In genomic region chr14:93056166-93056839, GRCh38 we compare ENCODE assay signal across 13 cellular contexts. TPM values are rescaled to one million over a fixed set of nuclear protein-coding genes. Genes with fewer than 3 reads are reported as not detected.
DNase-seq lines count a peak whose midpoint lies in the region; ATAC-seq and TF ChIP-seq lines count a peak whose summit lies in the region.
"Had no signal": no experiment of that assay in that cellular context is flagged by ENCODE, and none has a peak within 500 bp of the region (broad histone marks: within the 10 kb centered on the region; RNA-seq: fewer than 3 reads in every experiment).

No MANE protein-coding gene starts in this region.

- intact Hi-C loops in vagina (cut with DNase I): no loop called here
- intact Hi-C loops in activated CD4-positive, alpha-beta T cell treated with anti-CD3 and anti-CD28 coated beads, Interleukin-2, amount 10 ng/mL, durations not matched to agents 24 days and 14 days (cut with micrococcal nuclease): no loop called here

- H3K4me3 Mint-ChIP-seq in stimulated activated naive CD8-positive, alpha-beta T cell treated with anti-CD3 and anti-CD28 coated beads, Interleukin-15, Interleukin-2, amounts not matched to agents 100 ng/mL and 50 ng/mL, for 24 hours: no peak overlapping the region
- H3K4me3 Mint-ChIP-seq in activated CD4-positive, alpha-beta T cell treated with anti-CD3 and anti-CD28 coated beads, Interleukin-2, amount 10 ng/mL, durations not matched to agents 24 days and 14 days: no peak overlapping the region

- peaks cover 62% of the 10 kb centered on the region for H3K4me1 Mint-ChIP-seq in stimulated activated naive CD8-positive, alpha-beta T cell treated with anti-CD3 and anti-CD28 coated beads, Interleukin-15, Interleukin-2, amounts not matched to agents 100 ng/mL and 50 ng/mL, for 24 hours (ENCODE audit: low read depth)
- peaks cover 12% of the 10 kb centered on the region for H3K4me1 Mint-ChIP-seq in activated CD4-positive, alpha-beta T cell treated with anti-CD3 and anti-CD28 coated beads, Interleukin-2, amount 10 ng/mL, durations not matched to agents 24 days and 14 days

- peak overlapping the region; percentile 42 for H3K27ac Mint-ChIP-seq in stimulated activated naive CD8-positive, alpha-beta T cell treated with anti-CD3 and anti-CD28 coated beads, Interleukin-15, Interleukin-2, amounts not matched to agents 100 ng/mL and 50 ng/mL, for 24 hours
- no peak overlapping the region for H3K27ac Mint-ChIP-seq in activated CD4-positive, alpha-beta T cell treated with anti-CD3 and anti-CD28 coated beads, Interleukin-2, amount 10 ng/mL, durations not matched to agents 24 days and 14 days
- H3K27ac Mint-ChIP-seq: activated T-helper 2 cell treated with anti-CD3 and anti-CD28 coated beads, Interferon-gamma antibody, Interleukin-2, Interleukin-4, amounts not matched to agents 10 μg/mL and 5 μg/mL and 100 μg/mL, durations not matched to agents 14 hours and 24 hours and 36 hours had no signal

- H3K9me3 ChIP-seq in vagina: no peaks in the 10 kb centered on the region
- H3K9me3 ChIP-seq: BE2C had no signal

- no peaks in the 10 kb centered on the region for H3K36me3 Mint-ChIP-seq in stimulated activated naive CD8-positive, alpha-beta T cell treated with anti-CD3 and anti-CD28 coated beads, Interleukin-15, Interleukin-2, amounts not matched to agents 100 ng/mL and 50 ng/mL, for 24 hours (ENCODE audit: low read depth)
- peaks cover 2% of the 10 kb centered on the region for H3K36me3 Mint-ChIP-seq in activated CD4-positive, alpha-beta T cell treated with anti-CD3 and anti-CD28 coated beads, Interleukin-2, amount 10 ng/mL, durations not matched to agents 24 days and 14 days (ENCODE audit: low read depth)

- no peak for TF ChIP-seq POLR2A in vagina (IDR thresholded peaks at IDR 0.05)

- H3K27me3 Mint-ChIP-seq in stimulated activated naive CD8-positive, alpha-beta T cell treated with anti-CD3 and anti-CD28 coated beads, Interleukin-15, Interleukin-2, amounts not matched to agents 100 ng/mL and 50 ng/mL, for 24 hours: no peaks in the 10 kb centered on the region
- no peaks in the 10 kb centered on the region for H3K27me3 Mint-ChIP-seq in activated CD4-positive, alpha-beta T cell treated with anti-CD3 and anti-CD28 coated beads, Interleukin-2, amount 10 ng/mL, durations not matched to agents 24 days and 14 days

- no peaks in the 10 kb centered on the region for H3K27me3 ChIP-seq in vagina
- H3K27me3 ChIP-seq: BE2C had no signal

- no peak for TF ChIP-seq CTCF in coronary artery (IDR thresholded peaks at IDR 0.05)
- no peak for TF ChIP-seq CTCF in vagina (IDR thresholded peaks at IDR 0.05)

- H3K27ac ChIP-seq in coronary artery (peak overlapping the region; percentile 53 to 89), vagina (peak overlapping the region; percentile 70)
- H3K27ac ChIP-seq: KMS-11 had no signal

- no peak for ATAC-seq in stimulated activated naive CD8-positive, alpha-beta T cell treated with anti-CD3 and anti-CD28 coated beads, Interleukin-15, Interleukin-2, amounts not matched to agents 100 U/mL and 50 U/mL, for 24 hours
- no peak for ATAC-seq in GM18907 (IDR thresholded peaks at IDR 0.05; ENCODE audit: unreplicated experiment)

- H3K4me3 ChIP-seq in coronary artery (no peak overlapping the region), vagina (no peak overlapping the region)

- no peak for DNase-seq in stimulated activated naive CD8-positive, alpha-beta T cell treated with anti-CD3 and anti-CD28 coated beads, Interleukin-15, Interleukin-2, amounts not matched to agents 100 U/mL and 50 U/mL, for 24 hours
- DNase-seq in coronary artery (ENCODE audit: low spot score) (no peak), midbrain (lab: John Stamatoyannopoulos, UW) (peak; percentile 48), vagina (ENCODE audit: extremely low spot score in 2 of 2) (no peak), NCI-H524 (lab: John Stamatoyannopoulos, UW) (no peak)
- DNase-seq in activated CD4-positive, alpha-beta T cell treated with anti-CD3 and anti-CD28 coated beads, Interleukin-2, amount 10 ng/mL, durations not matched to agents 24 days and 14 days: no peak
- DNase-seq: BE2C; NCI-H446 treated with DMSO at 0.1 percent for 48 hours; stimulated activated CD4-positive, alpha-beta T cell treated with anti-CD3 and anti-CD28 coated beads, Interleukin-15, amount 100 ng/mL, for 24 hours had no signal

- no peaks in the 10 kb centered on the region for H3K9me3 Mint-ChIP-seq in stimulated activated naive CD8-positive, alpha-beta T cell treated with anti-CD3 and anti-CD28 coated beads, Interleukin-15, Interleukin-2, amounts not matched to agents 100 ng/mL and 50 ng/mL, for 24 hours
- H3K9me3 Mint-ChIP-seq in activated CD4-positive, alpha-beta T cell treated with anti-CD3 and anti-CD28 coated beads, Interleukin-2, amount 10 ng/mL, durations not matched to agents 24 days and 14 days: no peaks in the 10 kb centered on the region
- H3K9me3 Mint-ChIP-seq: activated T-helper 2 cell treated with anti-CD3 and anti-CD28 coated beads, Interferon-gamma antibody, Interleukin-2, Interleukin-4, amounts not matched to agents 10 μg/mL and 5 μg/mL and 100 μg/mL, durations not matched to agents 14 hours and 24 hours and 36 hours had no signal

- H3K36me3 ChIP-seq in vagina: no peaks in the 10 kb centered on the region

- H3K4me1 ChIP-seq in vagina: peaks cover 54% of the 10 kb centered on the region

RNA-seq across cellular contexts. Expression of gene ITPK1, which starts 59.4 kb away (rescaled TPM):
- 49.6 TPM for total RNA-seq in vagina
- 71.0 and 73.9 TPM in 2 replicates for total RNA-seq in activated CD4-positive, alpha-beta T cell treated with anti-CD3 and anti-CD28 coated beads, Interleukin-2, amount 10 ng/mL, durations not matched to agents 24 days and 14 days
